Comparison of ENCODE assay signal across 11 cellular contexts in genomic region chr5:116455061-116455460, GRCh38.
DNase-seq lines count a peak whose midpoint lies in the region; ATAC-seq and TF ChIP-seq lines count a peak whose summit lies in the region.
"Had no signal": no experiment of that assay in that cellular context is flagged by ENCODE, and none has a peak within 500 bp of the region (broad histone marks: within the 10 kb centered on the region; RNA-seq: fewer than 3 reads in every experiment).

No MANE protein-coding gene starts in this region.

- no peak for TF ChIP-seq POLR2A in testis (IDR thresholded peaks at IDR 0.05)

- peaks cover 18% of the 10 kb centered on the region for H3K4me1 ChIP-seq in testis
- H3K4me1 ChIP-seq: Caco-2, thyroid gland had no signal

- DNase-seq in HL-60 (ENCODE audit: low read depth in 1 of 2, low spot score in 1 of 2) (no peak), astrocyte of the hippocampus (ENCODE audit: low read depth, low spot score) (peak; percentile 65), islet precursor cell (peak; percentile 75), testis (no peak), left colon (no peak)
- DNase-seq: activated CD4-positive, alpha-beta T cell treated with anti-CD3 and anti-CD28 coated beads, Interleukin-2, amount 10 ng/mL, durations not matched to agents 24 days and 14 days; Caco-2; central memory CD4-positive, alpha-beta T cell; thyroid gland had no signal

- H3K4me3 ChIP-seq in HL-60 (replicated peaks; ENCODE audit: insufficient read depth, low read length) (no peak overlapping the region), testis (no peak overlapping the region)
- H3K4me3 ChIP-seq: thyroid gland had no signal

- ATAC-seq in HG03565 (IDR thresholded peaks at IDR 0.05; ENCODE audit: unreplicated experiment) (no peak), HG02571 (IDR thresholded peaks at IDR 0.05; ENCODE audit: unreplicated experiment) (no peak), left colon (no peak)

- no peaks in the 10 kb centered on the region for H3K9me3 ChIP-seq in testis
- H3K9me3 ChIP-seq: Caco-2, thyroid gland had no signal

- no peaks in the 10 kb centered on the region for H3K36me3 ChIP-seq in testis (ENCODE audit: low read depth, missing control alignments)
- H3K36me3 ChIP-seq: thyroid gland had no signal

- H3K27me3 ChIP-seq in HL-60 (ENCODE audit: insufficient read depth, poor library complexity, severe bottlenecking) (no peaks in the 10 kb centered on the region), testis (no peaks in the 10 kb centered on the region)
- H3K27me3 ChIP-seq: thyroid gland had no signal

- 47 to 54% methylated on average over 5 of the region's 5 CpGs for WGBS in testis, 2 donors

- H3K27ac ChIP-seq in HL-60 (replicated peaks) = peak overlapping the region; percentile 43
- peak overlapping the region; percentile 9 to 25 for H3K27ac ChIP-seq in testis
- H3K27ac ChIP-seq: thyroid gland had no signal

- intact Hi-C loops in testis (cut with DNase I; ENCODE audit: low total_unique reads) (no loop called here), left colon (cut with DNase I, micrococcal nuclease) (no loop called here)

- TF ChIP-seq CTCF in HL-60 (IDR thresholded peaks at IDR 0.05; ENCODE audit: insufficient read depth, low read length) = no peak
- no peak for TF ChIP-seq CTCF in testis (IDR thresholded peaks at IDR 0.05)

Comparison
In these comparisons a context has a peak if more than half of its experiments do, and no peak if none do; other contexts are left out.
1. DNase-seq: peak in astrocyte of the hippocampus (single experiment) and islet precursor cell (single experiment); none in HL-60 (0 of 2), testis (single experiment) and left colon (0 of 2).